Comparison of ENCODE assay signal across 16 cellular contexts in the genomic region with DNA sequence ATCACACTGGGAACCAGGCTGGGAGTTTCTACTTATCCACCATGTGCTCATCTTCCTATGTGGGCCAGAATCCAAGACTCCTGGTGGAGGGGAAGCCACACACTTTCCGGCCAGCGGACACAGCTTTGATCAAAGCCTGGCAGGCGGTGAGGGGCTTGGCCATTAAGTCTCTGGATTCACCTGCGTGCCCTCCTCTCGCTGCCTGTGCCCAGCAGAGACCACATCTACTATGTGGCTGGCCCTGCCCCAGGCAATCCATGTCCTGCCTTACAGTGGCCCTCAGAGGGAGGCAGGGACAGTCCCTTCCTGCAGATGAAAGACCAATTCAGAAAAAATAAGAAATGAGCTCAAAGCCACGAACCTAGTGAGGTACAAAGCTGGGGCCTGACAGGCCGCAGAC.
DNase-seq lines count a peak whose midpoint lies in the region; ATAC-seq and TF ChIP-seq lines count a peak whose summit lies in the region.
"Had no signal": no experiment of that assay in that cellular context is flagged by ENCODE, and none has a peak within 500 bp of the region (broad histone marks: within the 10 kb centered on the region; RNA-seq: fewer than 3 reads in every experiment).

No MANE protein-coding gene starts in this region.

- H3K4me2 ChIP-seq in neural progenitor cell = no peak overlapping the region

- peaks cover 93% of the 10 kb centered on the region for H3K36me3 Mint-ChIP-seq in activated T-cell treated with anti-CD3 and anti-CD28 coated beads, Interleukin-2, amount 50 U/mL, for 24 hours (ENCODE audit: low read depth)
- peaks cover 4% of the 10 kb centered on the region for H3K36me3 Mint-ChIP-seq in T-helper 17 cell (ENCODE audit: low read depth)
- H3K36me3 Mint-ChIP-seq in stimulated activated naive B cell treated with anti-CD40 and anti-IgM and Interleukin-4, amounts not matched to agents 10 μg/mL and 1 μg/mL and 100 μg/mL, for 72 hours = peaks cover 42 to 73% of the 10 kb centered on the region in 2 donors
- H3K36me3 Mint-ChIP-seq in neural progenitor cell = peaks cover 20% of the 10 kb centered on the region

- H3K4me1 ChIP-seq in neural progenitor cell = peaks cover 5% of the 10 kb centered on the region
- H3K4me1 ChIP-seq: ascending aorta had no signal

- no peaks in the 10 kb centered on the region for H3K36me3 ChIP-seq in neural progenitor cell
- H3K36me3 ChIP-seq: ascending aorta had no signal

- no peak overlapping the region for H3K4me3 Mint-ChIP-seq in activated T-cell treated with anti-CD3 and anti-CD28 coated beads, Interleukin-2, amount 50 U/mL, for 24 hours
- no peak overlapping the region for H3K4me3 Mint-ChIP-seq in T-helper 17 cell
- H3K4me3 Mint-ChIP-seq in stimulated activated naive B cell treated with anti-CD40 and anti-IgM and Interleukin-4, amounts not matched to agents 10 μg/mL and 1 μg/mL and 100 μg/mL, for 72 hours = no peak overlapping the region
- H3K4me3 Mint-ChIP-seq in neural progenitor cell = no peak overlapping the region

- H3K27me3 Mint-ChIP-seq in activated T-cell treated with anti-CD3 and anti-CD28 coated beads, Interleukin-2, amount 50 U/mL, for 24 hours = no peaks in the 10 kb centered on the region
- H3K27me3 Mint-ChIP-seq in T-helper 17 cell = no peaks in the 10 kb centered on the region
- H3K27me3 Mint-ChIP-seq in stimulated activated naive B cell treated with anti-CD40 and anti-IgM and Interleukin-4, amounts not matched to agents 10 μg/mL and 1 μg/mL and 100 μg/mL, for 72 hours = no peaks in the 10 kb centered on the region
- H3K27me3 Mint-ChIP-seq in neural progenitor cell (ENCODE audit: insufficient read depth, low read depth) = peaks cover under 1% of the 10 kb centered on the region

- no peak overlapping the region for H3K4me3 ChIP-seq in neural progenitor cell
- H3K4me3 ChIP-seq: ascending aorta, testis had no signal

- H3K4me1 Mint-ChIP-seq in activated T-cell treated with anti-CD3 and anti-CD28 coated beads, Interleukin-2, amount 50 U/mL, for 24 hours (ENCODE audit: low read depth) = peaks cover 99% of the 10 kb centered on the region
- peaks cover 54% of the 10 kb centered on the region for H3K4me1 Mint-ChIP-seq in T-helper 17 cell
- H3K4me1 Mint-ChIP-seq in stimulated activated naive B cell treated with anti-CD40 and anti-IgM and Interleukin-4, amounts not matched to agents 10 μg/mL and 1 μg/mL and 100 μg/mL, for 72 hours = peaks cover 64 to 98% of the 10 kb centered on the region in 2 donors
- H3K4me1 Mint-ChIP-seq in neural progenitor cell = peaks cover 35% of the 10 kb centered on the region

- H3K79me2 ChIP-seq in neural progenitor cell (ENCODE audit: low read depth) = no peaks in the 10 kb centered on the region

- no peak for DNase-seq in activated T-cell treated with anti-CD3 and anti-CD28 coated beads, Interleukin-2, amount 50 U/mL, for 24 hours
- DNase-seq in activated T-cell treated with anti-CD3 and anti-CD28 coated beads, Interleukin-2, amount 50 U/mL, for 1 hour = no peak
- DNase-seq in T-helper 17 cell = no peak
- DNase-seq in dermis blood vessel endothelial cell = peak; percentile 90
- DNase-seq in stimulated activated naive B cell treated with anti-CD40 and anti-IgM and Interleukin-4, amounts not matched to agents 10 μg/mL and 1 μg/mL and 100 μg/mL, for 72 hours = no peak
- DNase-seq in NOMO-1 treated with dmso at 0.1 percent for 144 hours (lab: John Stamatoyannopoulos, UW; ENCODE audit: unreplicated experiment) = no peak
- DNase-seq in DMS79 (lab: John Stamatoyannopoulos, UW) = no peak
- no peak for DNase-seq in neural progenitor cell (ENCODE audit: low spot score)
- DNase-seq: activated CD8-positive, alpha-beta memory T cell treated with anti-CD3 and anti-CD28 coated beads, Interleukin-2, amount 50 U/mL, for 48 hours; DND-41; effector CD4-positive, alpha-beta T cell; mammary epithelial cell; NCI-H187; NCI-H748 treated with DMSO at 0.1 percent for 48 hours; testis had no signal

- no peaks in the 10 kb centered on the region for H3K27me3 ChIP-seq in neural progenitor cell
- H3K27me3 ChIP-seq: ascending aorta, testis had no signal

- peak overlapping the region; percentile 98 for H3K27ac Mint-ChIP-seq in activated T-cell treated with anti-CD3 and anti-CD28 coated beads, Interleukin-2, amount 50 U/mL, for 24 hours
- H3K27ac Mint-ChIP-seq in T-helper 17 cell (peak overlapping the region; percentile 99), neural progenitor cell (no peak overlapping the region)
- H3K27ac Mint-ChIP-seq in stimulated activated naive B cell treated with anti-CD40 and anti-IgM and Interleukin-4, amounts not matched to agents 10 μg/mL and 1 μg/mL and 100 μg/mL, for 72 hours = peak overlapping the region; percentile 91

- no peaks in the 10 kb centered on the region for H3K9me3 Mint-ChIP-seq in activated T-cell treated with anti-CD3 and anti-CD28 coated beads, Interleukin-2, amount 50 U/mL, for 24 hours
- no peaks in the 10 kb centered on the region for H3K9me3 Mint-ChIP-seq in stimulated activated naive B cell treated with anti-CD40 and anti-IgM and Interleukin-4, amounts not matched to agents 10 μg/mL and 1 μg/mL and 100 μg/mL, for 72 hours
- H3K9me3 Mint-ChIP-seq in neural progenitor cell = no peaks in the 10 kb centered on the region

- no peak overlapping the region for H2AFZ ChIP-seq in neural progenitor cell (replicated peaks)

- no peak for ATAC-seq in T-helper 17 cell
- no peak for ATAC-seq in stimulated activated naive B cell treated with anti-CD40 and anti-IgM and Interleukin-4, amounts not matched to agents 10 μg/mL and 1 μg/mL and 100 μg/mL, for 72 hours (replicated peaks)

- TF ChIP-seq CTCF in neural progenitor cell (IDR thresholded peaks at IDR 0.05) = no peak

- H3F3A ChIP-seq in neural progenitor cell (ENCODE audit: low read depth) = peaks cover 10% of the 10 kb centered on the region

- no peak overlapping the region for H3K9ac ChIP-seq in neural progenitor cell

- H3K9me3 ChIP-seq in T-helper 17 cell (ENCODE audit: control insufficient read depth, low read length, poor library complexity, severe bottlenecking) (no peaks in the 10 kb centered on the region), neural progenitor cell (ENCODE audit: low read depth) (no peaks in the 10 kb centered on the region)
- H3K9me3 ChIP-seq: ascending aorta, testis had no signal

- H3K27ac ChIP-seq in neural progenitor cell = no peak overlapping the region
- H3K27ac ChIP-seq: ascending aorta, testis had no signal

- peaks cover 5% of the 10 kb centered on the region for H4K20me1 ChIP-seq in neural progenitor cell (ENCODE audit: low read depth)
